18 cellular contexts compared by ENCODE assay signal in the genomic region with DNA sequence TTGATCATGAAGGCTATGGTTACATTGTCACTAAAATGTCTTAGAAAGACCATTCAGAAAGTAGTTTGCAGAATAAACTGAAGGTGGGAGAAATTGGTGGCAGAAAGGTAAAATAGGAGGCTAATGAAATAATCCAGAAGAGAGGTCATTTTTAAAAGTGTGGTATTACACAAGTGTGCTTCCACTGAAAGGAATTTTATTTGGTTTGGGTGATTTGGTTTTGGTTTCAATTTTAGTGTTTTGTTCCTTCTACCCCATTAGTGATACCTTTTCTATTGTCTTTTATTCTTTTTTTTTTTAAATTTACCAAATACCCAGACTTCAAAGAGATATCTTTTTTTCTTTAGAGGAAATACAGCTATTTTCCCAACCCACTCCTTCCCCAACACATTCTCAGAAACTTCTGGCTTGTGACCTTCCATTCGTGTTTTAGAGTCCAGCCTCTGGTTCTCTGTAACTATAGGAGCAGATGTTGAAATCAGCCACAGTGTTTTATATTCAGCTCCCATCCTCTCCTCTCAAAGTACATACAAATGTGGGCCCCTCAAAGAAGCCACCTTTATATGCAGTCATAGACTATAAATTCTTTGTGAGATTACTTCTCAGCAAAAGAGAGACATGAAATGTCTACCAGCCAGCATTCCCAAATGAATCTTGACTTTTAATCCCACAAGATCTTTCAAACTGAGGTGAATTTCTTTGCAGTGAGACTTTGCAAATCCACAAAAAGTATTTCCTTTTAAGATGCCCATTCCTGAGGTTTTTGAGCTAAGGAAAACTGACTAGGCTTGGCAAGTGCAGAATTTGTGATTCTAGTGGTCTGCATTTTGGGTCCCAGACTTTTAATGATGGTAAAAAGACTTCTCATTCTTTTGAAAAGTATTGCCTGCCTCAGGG. TPM values are rescaled to one million over a fixed set of nuclear protein-coding genes. Genes with fewer than 3 reads are reported as not detected.
DNase-seq lines count a peak whose midpoint lies in the region; ATAC-seq, FAIRE-seq and TF ChIP-seq lines count a peak whose summit lies in the region.
"Had no signal": no experiment of that assay in that cellular context is flagged by ENCODE, and none has a peak within 500 bp of the region (broad histone marks: within the 10 kb centered on the region; RNA-seq: fewer than 3 reads in every experiment).

No MANE protein-coding gene starts in this region.

- no peaks in the 10 kb centered on the region for H3K36me3 Mint-ChIP-seq in activated T-helper 17 cell treated with anti-CD3 and anti-CD28 coated beads, Interleukin-2, amount 50 U/mL, for 72 hours (ENCODE audit: low read depth)
- H3K36me3 Mint-ChIP-seq: CD8-positive, alpha-beta T cell; natural killer cell had no signal

- H3K9me3 Mint-ChIP-seq in activated T-helper 17 cell treated with anti-CD3 and anti-CD28 coated beads, Interleukin-2, amount 50 U/mL, for 72 hours = no peaks in the 10 kb centered on the region
- H3K9me3 Mint-ChIP-seq: activated CD4-positive, alpha-beta T cell treated with anti-CD3 and anti-CD28 coated beads, Interleukin-2, amount 10 ng/mL, durations not matched to agents 7 days and 5 days had no signal

- H3K9ac ChIP-seq in SK-N-SH = peak overlapping the region; percentile 29; the same call in 1 of the 2 replicates
- no peak overlapping the region for H3K9ac ChIP-seq in HepG2 (ENCODE audit: insufficient read depth, low read depth, low read length)
- no peak overlapping the region for H3K9ac ChIP-seq in subcutaneous abdominal adipose tissue (ENCODE audit: low read length in 5 of 5)

- H3K27ac Mint-ChIP-seq in activated T-helper 17 cell treated with anti-CD3 and anti-CD28 coated beads, Interleukin-2, amount 50 U/mL, for 72 hours = no peak overlapping the region
- H3K27ac Mint-ChIP-seq: activated CD4-positive, alpha-beta T cell treated with anti-CD3 and anti-CD28 coated beads, Interleukin-2, amount 10 ng/mL, durations not matched to agents 7 days and 5 days; CD8-positive, alpha-beta T cell; natural killer cell; stimulated activated naive CD8-positive, alpha-beta T cell treated with anti-CD3 and anti-CD28 coated beads, Interleukin-15, amount 100 ng/mL, for 72 hours had no signal

- H3K4me3 ChIP-seq in SK-N-SH (ENCODE audit: low read depth in 2 of 2, low read length in 1 of 2) (no peak overlapping the region), adrenal gland (peak overlapping the region in 1 of 4 donors; percentile 38), HepG2 (replicated peaks in 1 of 3; ENCODE audit: insufficient read depth in 1 of 3, low read depth in 2 of 3, low read length in 3 of 3) (peak overlapping the region in 1 of 3 experiments; percentile 15; a peak in 2 of 6 replicates), subcutaneous abdominal adipose tissue (ENCODE audit: low read depth in 1 of 5, low read length in 5 of 5) (no peak overlapping the region), esophagus squamous epithelium (no peak overlapping the region)

- H2AFZ ChIP-seq in SK-N-SH (ENCODE audit: low read depth) = peak overlapping the region; percentile 74
- H2AFZ ChIP-seq in HepG2 (ENCODE audit: low read length) = peak overlapping the region; percentile 73

- H3K27ac ChIP-seq in SK-N-SH (ENCODE audit: low read depth in 2 of 2, low read length in 1 of 2) (peak overlapping the region in 1 of 2 experiments; percentile 81; a peak in 2 of 4 replicates), adrenal gland (peak overlapping the region in 3 of 5 donors; percentile 15 to 57 (median 31)), HepG2 (ENCODE audit: extremely low read length, insufficient read depth, low read length) (peak overlapping the region; percentile 21), subcutaneous abdominal adipose tissue (ENCODE audit: low read depth, low read length) (peak overlapping the region; percentile 59), esophagus squamous epithelium (peak overlapping the region in 2 of 4 donors; percentile 17 to 26)

- no peaks in the 10 kb centered on the region for H3K27me3 Mint-ChIP-seq in activated T-helper 17 cell treated with anti-CD3 and anti-CD28 coated beads, Interleukin-2, amount 50 U/mL, for 72 hours
- H3K27me3 Mint-ChIP-seq: activated CD4-positive, alpha-beta T cell treated with anti-CD3 and anti-CD28 coated beads, Interleukin-2, amount 10 ng/mL, durations not matched to agents 7 days and 5 days; stimulated activated naive CD8-positive, alpha-beta T cell treated with anti-CD3 and anti-CD28 coated beads, Interleukin-15, amount 100 ng/mL, for 72 hours had no signal

- intact Hi-C loops in adrenal gland (cut with DNase I) (no loop called here), HepG2 (cut with micrococcal nuclease; ENCODE audit: unreplicated experiment) (loop anchor here (5.0 kb wide), 2 partner anchors 37 to 43 kb away; partner anchors contain the start of gene PALMD), esophagus squamous epithelium (cut with DNase I) (no loop called here)

- H3K27me3 ChIP-seq in SK-N-SH (ENCODE audit: insufficient read depth) (no peaks in the 10 kb centered on the region), adrenal gland (no peaks in the 10 kb centered on the region), HepG2 (ENCODE audit: control insufficient read depth in 1 of 2, insufficient read depth in 2 of 2, low read length in 2 of 2) (no peaks in the 10 kb centered on the region), subcutaneous abdominal adipose tissue (ENCODE audit: control insufficient read depth in 5 of 5, insufficient read depth in 4 of 5, low read length in 5 of 5) (no peaks in the 10 kb centered on the region), esophagus squamous epithelium (no peaks in the 10 kb centered on the region)

- no peak for FAIRE-seq in HepG2 (lab: Jason Lieb, UNC)
- FAIRE-seq: GM19239 had no signal

- TF ChIP-seq CTCF in SK-N-SH (IDR thresholded peaks at IDR 0.05) = no peak
- no peak for TF ChIP-seq CTCF in adrenal gland (IDR thresholded peaks at IDR 0.05)
- TF ChIP-seq CTCF in HepG2 (CRISPR knock-in tag; IDR thresholded peaks at IDR 0.05) = no peak
- no peak for TF ChIP-seq CTCF in esophagus squamous epithelium (IDR thresholded peaks at IDR 0.05)

- H3K4me2 ChIP-seq in SK-N-SH (peak overlapping the region; percentile 35), HepG2 (ENCODE audit: low read depth, low read length) (peak overlapping the region; percentile 29; the same call in 1 of the 2 replicates)

- POLR2A ChIA-PET in SK-N-SH (lab: Yijun Ruan, JAX) (no interaction called here), HepG2 (lab: Yijun Ruan, JAX) (interaction anchor here (0.9 kb wide), 1 partner anchor 15 kb away, joined by 3 read pairs; no protein-coding TSS in a partner anchor)

- no TSS peak for BruUV-seq in HepG2 (replicated peaks; lab: Mats Ljungman, UMichigan)

- H3K4me1 ChIP-seq in SK-N-SH (ENCODE audit: control insufficient read depth in 1 of 2, insufficient read depth in 2 of 2, low read depth in 1 of 2, low read length in 1 of 2) (peaks cover 0 to 17% of the 10 kb centered on the region in 2 experiments; a peak in 3 of 4 replicates), adrenal gland (replicated peaks in 1 of 2) (peaks cover 8 to 22% of the 10 kb centered on the region in 2 donors), HepG2 (ENCODE audit: insufficient read depth, low read length) (peaks cover 54% of the 10 kb centered on the region), subcutaneous abdominal adipose tissue (ENCODE audit: control insufficient read depth in 5 of 5, insufficient read depth in 5 of 5, low read length in 5 of 5) (peaks cover 0 to 24% (median 10%) of the 10 kb centered on the region in 5 donors), esophagus squamous epithelium (peaks cover 0 to 4% (median 0%) of the 10 kb centered on the region in 3 donors)

- H3K36me3 ChIP-seq in SK-N-SH (replicated peaks in 1 of 2; ENCODE audit: control insufficient read depth in 1 of 2, insufficient read depth in 2 of 2, low read length in 1 of 2) (no peaks in the 10 kb centered on the region), adrenal gland (replicated peaks in 1 of 2) (no peaks in the 10 kb centered on the region), HepG2 (replicated peaks in 1 of 2; ENCODE audit: control insufficient read depth in 1 of 2, insufficient read depth in 2 of 2, low read length in 2 of 2) (no peaks in the 10 kb centered on the region), subcutaneous abdominal adipose tissue (ENCODE audit: control insufficient read depth in 5 of 5, insufficient read depth in 5 of 5, low read length in 5 of 5) (no peaks in the 10 kb centered on the region), esophagus squamous epithelium (no peaks in the 10 kb centered on the region)

- TF ChIP-seq EP300 in SK-N-SH (IDR thresholded peaks at IDR 0.05; ENCODE audit: borderline replicate concordance in 1 of 2, low read depth in 1 of 2, low read length in 1 of 2) (no peak), HepG2 (IDR thresholded peaks at IDR 0.05; ENCODE audit: low read depth in 2 of 2, low read length in 2 of 2) (no peak), HepG2 (CRISPR knock-in tag; IDR thresholded peaks at IDR 0.05; ENCODE audit: borderline replicate concordance) (no peak)

- 95% methylated on average over 1 of the region's 1 CpG for WGBS in SK-N-SH (ENCODE audit: low lambda C conversion rate)
- WGBS in adrenal gland, 4 donors = 19 to 38% (median 24%) methylated on average over 1 of the region's 1 CpG
- WGBS in HepG2 (ENCODE audit: low lambda C conversion rate) = 28% methylated on average over 1 of the region's 1 CpG
- 29 to 68% methylated on average over 1 of the region's 1 CpG for WGBS in esophagus squamous epithelium, 2 donors

- no peak for TF ChIP-seq POLR2A in adrenal gland (IDR thresholded peaks at IDR 0.05)
- TF ChIP-seq POLR2A in HepG2 (IDR thresholded peaks at IDR 0.05; ENCODE audit: insufficient read depth in 1 of 2, low read depth in 2 of 2, low read length in 2 of 2) = no peak
- TF ChIP-seq POLR2A in esophagus squamous epithelium (IDR thresholded peaks at IDR 0.05) = no peak

- peaks cover 33% of the 10 kb centered on the region for H3F3A ChIP-seq in SK-N-SH (replicated peaks; ENCODE audit: insufficient read depth)

- no peaks in the 10 kb centered on the region for H3K4me1 Mint-ChIP-seq in activated T-helper 17 cell treated with anti-CD3 and anti-CD28 coated beads, Interleukin-2, amount 50 U/mL, for 72 hours
- H3K4me1 Mint-ChIP-seq: activated CD4-positive, alpha-beta T cell treated with anti-CD3 and anti-CD28 coated beads, Interleukin-2, amount 10 ng/mL, durations not matched to agents 7 days and 5 days; natural killer cell had no signal

- no peaks in the 10 kb centered on the region for H3K9me2 ChIP-seq in SK-N-SH

- no peak overlapping the region for H3K4me3 Mint-ChIP-seq in activated T-helper 17 cell treated with anti-CD3 and anti-CD28 coated beads, Interleukin-2, amount 50 U/mL, for 72 hours
- H3K4me3 Mint-ChIP-seq: activated CD4-positive, alpha-beta T cell treated with anti-CD3 and anti-CD28 coated beads, Interleukin-2, amount 10 ng/mL, durations not matched to agents 7 days and 5 days; CD8-positive, alpha-beta T cell; natural killer cell; stimulated activated naive CD8-positive, alpha-beta T cell treated with anti-CD3 and anti-CD28 coated beads, Interleukin-15, amount 100 ng/mL, for 72 hours had no signal

- no peaks in the 10 kb centered on the region for H4K20me1 ChIP-seq in SK-N-SH (ENCODE audit: insufficient read depth)
- no peaks in the 10 kb centered on the region for H4K20me1 ChIP-seq in HepG2 (ENCODE audit: insufficient read depth, low read length)

- no peaks in the 10 kb centered on the region for H3K79me2 ChIP-seq in SK-N-SH (ENCODE audit: insufficient read depth)
- H3K79me2 ChIP-seq in HepG2 (ENCODE audit: insufficient read depth, low read length) = no peaks in the 10 kb centered on the region

- CTCF ChIA-PET in SK-N-SH (lab: Yijun Ruan, JAX) = no interaction called here
- CTCF ChIA-PET in HepG2 (lab: Yijun Ruan, JAX; ENCODE audit: low intra/inter-chr PET ratio, low total read pairs) = no interaction called here

- ATAC-seq in SK-N-SH treated with all-trans-retinoic acid at 6 μM for 48 hours (no peak), HepG2 (no peak)
- no peak for ATAC-seq in activated T-helper 17 cell treated with anti-CD3 and anti-CD28 coated beads, Interleukin-2, amount 50 U/mL, for 72 hours (replicated peaks)
- ATAC-seq: CD8-positive, alpha-beta T cell; natural killer cell; stimulated activated naive CD8-positive, alpha-beta T cell treated with anti-CD3 and anti-CD28 coated beads, Interleukin-15, amount 100 ng/mL, for 72 hours had no signal

- in situ Hi-C loops in HepG2 (cut with HindIII; ENCODE audit: extremely low pct_ligation_motif_present, low pct_unique_long_range_greater_than_20kb) = no loop called here

- no peak for DNase-seq in SK-N-SH
- no peak for DNase-seq in adrenal gland
- no peak for DNase-seq in HepG2 (ENCODE audit: low spot score)
- no peak for DNase-seq in SK-N-DZ (ENCODE audit: low spot score)
- DNase-seq in esophagus squamous epithelium (lab: John Stamatoyannopoulos, UW) = no peak
- DNase-seq: activated CD4-positive, alpha-beta T cell treated with anti-CD3 and anti-CD28 coated beads, Interleukin-2, amount 10 ng/mL, durations not matched to agents 7 days and 5 days; activated T-cell treated with anti-CD3 and anti-CD28 coated beads, Interleukin-2, amount 50 U/mL, for 48 hours; aorta; CD8-positive, alpha-beta T cell; natural killer cell; NCI-H69; RPMI8226; stimulated activated naive CD8-positive, alpha-beta T cell treated with anti-CD3 and anti-CD28 coated beads, Interleukin-15, amount 100 ng/mL, for 72 hours; T-helper 2 cell had no signal

- TF ChIP-seq RAD21 in SK-N-SH (IDR thresholded peaks at IDR 0.05; ENCODE audit: low read length) (no peak), HepG2 (CRISPR knock-in tag; IDR thresholded peaks at IDR 0.05) (no peak)

- no peaks in the 10 kb centered on the region for H3K9me3 ChIP-seq in SK-N-SH
- no peaks in the 10 kb centered on the region for H3K9me3 ChIP-seq in adrenal gland (replicated peaks in 1 of 3)
- no peaks in the 10 kb centered on the region for H3K9me3 ChIP-seq in HepG2 (ENCODE audit: low read length)
- H3K9me3 ChIP-seq in subcutaneous abdominal adipose tissue (ENCODE audit: control insufficient read depth in 5 of 5, low read length in 5 of 5) = peaks cover 0 to 7% (median 0%) of the 10 kb centered on the region in 5 donors
- no peaks in the 10 kb centered on the region for H3K9me3 ChIP-seq in esophagus squamous epithelium

RNA-seq across cellular contexts. Expression of gene PALMD, which starts 42.0 kb away (rescaled TPM):
- polyA plus RNA-seq in SK-N-SH (2012; rRNA removed) (1.8 and 2.3 TPM in 2 replicates), adrenal gland (100 to 1,000 TPM in 1 of 3 donors, 10 to 100 TPM in 2; 53.6 to 189 (median 67.1) TPM), HepG2 (2011; rRNA removed) (4.6 and 5.5 TPM in 2 replicates)
- polyA plus RNA-seq in SK-N-SH (2012; cell fraction: cytosol; rRNA removed) = 2.0 and 2.7 TPM in 2 replicates
- polyA plus RNA-seq in SK-N-SH (2012; cell fraction: nucleus; rRNA removed) = 1.7 and 3.9 TPM in 2 replicates
- total RNA-seq in adrenal gland (100 to 1,000 TPM in 2 of 8 donors, 10 to 100 TPM in 6; 35.8 to 112 (median 68.3) TPM), HepG2 (2016; rRNA removed; fragmentation: Illumina TruSeq; extraction: Trizol) (31.1 and 42.0 TPM in 2 replicates), esophagus squamous epithelium (10 to 100 TPM; 27.1 to 39.2 (median 31.3) TPM)
- 10.3 and 11.6 TPM in 2 replicates for total RNA-seq in HepG2 (2016; cell fraction: cytosol; rRNA removed; fragmentation: Illumina TruSeq; extraction: Trizol; ENCODE audit: low read depth)
- 30.7 and 39.5 TPM in 2 replicates for total RNA-seq in HepG2 (2016; cell fraction: insoluble cytoplasmic fraction; rRNA removed; fragmentation: Illumina TruSeq; extraction: Trizol)
- total RNA-seq in HepG2 (2016; cell fraction: membrane; rRNA removed; fragmentation: Illumina TruSeq; extraction: Trizol) = 24.2 and 24.3 TPM in 2 replicates
- total RNA-seq in HepG2 (2016; cell fraction: nucleus; rRNA removed; fragmentation: Illumina TruSeq; extraction: Trizol) = 26.7 and 29.8 TPM in 2 replicates
- polyA plus RNA-seq in HepG2 (2011; cell fraction: cytosol; rRNA removed) = 2.7 and 3.8 TPM in 2 replicates
- polyA plus RNA-seq in HepG2 (2011; cell fraction: nucleus; rRNA removed) = 4.6 and 6.1 TPM in 2 replicates
- polyA plus RNA-seq in HepG2 (2012) = 6.5 and 16.7 TPM in 2 replicates
- 6.7 and 7.6 TPM in 2 replicates for polyA plus RNA-seq in HepG2 (2016; cell fraction: cytosol; fragmentation: Illumina TruSeq; extraction: Trizol; ENCODE audit: low read depth)
- polyA plus RNA-seq in HepG2 (2016; cell fraction: insoluble cytoplasmic fraction; fragmentation: Illumina TruSeq; extraction: Trizol; ENCODE audit: low read depth) = 47.1 and 47.2 TPM in 2 replicates
- 16.3 and 16.4 TPM in 2 replicates for polyA plus RNA-seq in HepG2 (2016; cell fraction: membrane; fragmentation: Illumina TruSeq; extraction: Trizol; ENCODE audit: low read depth)
- polyA plus RNA-seq in HepG2 (2016; cell fraction: nucleus; fragmentation: Illumina TruSeq; extraction: Trizol; ENCODE audit: insufficient read depth, low read depth) = 32.5 and 34.5 TPM in 2 replicates
- 1.1 and 7.9 TPM in 2 replicates for polyA minus RNA-seq in HepG2 (2011; rRNA and poly(A)+ RNA removed; ENCODE audit: low replicate concordance)
- 4.4 and 5.5 TPM in 2 replicates for polyA minus RNA-seq in HepG2 (2011; cell fraction: cytosol; rRNA and poly(A)+ RNA removed)
- polyA minus RNA-seq in HepG2 (2011; cell fraction: nucleus; rRNA and poly(A)+ RNA removed) = 20.3 and 20.6 TPM in 2 replicates
- total RNA-seq in activated T-helper 17 cell treated with anti-CD3 and anti-CD28 coated beads, Interleukin-2, amount 50 U/mL, for 72 hours = not detected
- polyA plus RNA-seq in SK-N-DZ (2014; cell fraction: cytosol; rRNA removed) = 3.1 and 3.3 TPM in 2 replicates
- polyA plus RNA-seq in SK-N-DZ (2014; cell fraction: nucleus; rRNA removed) = 1.8 and 5.2 TPM in 2 replicates
- total RNA-seq: activated CD4-positive, alpha-beta T cell treated with anti-CD3 and anti-CD28 coated beads, Interleukin-2, amount 10 ng/mL, durations not matched to agents 7 days and 5 days; CD8-positive, alpha-beta T cell; natural killer cell had no signal

Comparison
In these comparisons a context has a peak if more than half of its experiments do, and no peak if none do; other contexts are left out.
1. RNA of gene PALMD, which starts 42.0 kb away (total RNA-seq): 35.8 to 112 TPM in adrenal gland, 27.1 to 39.2 TPM in esophagus squamous epithelium and 10.3 to 42.0 TPM in HepG2; not detected in activated T-helper 17 cell treated with anti-CD3 and anti-CD28 coated beads, Interleukin-2, amount 50 U/mL, for 72 hours; every median in the first group is over 10 times any median in the second.
2. Of the 25 proteins assayed by ChIP-seq in both HepG2 and SK-N-SH: peak only in HepG2: none; only in SK-N-SH: PBX3; in both: none; in neither: 24.